ENCODE assay signal across 28 cellular contexts in the genomic region with DNA sequence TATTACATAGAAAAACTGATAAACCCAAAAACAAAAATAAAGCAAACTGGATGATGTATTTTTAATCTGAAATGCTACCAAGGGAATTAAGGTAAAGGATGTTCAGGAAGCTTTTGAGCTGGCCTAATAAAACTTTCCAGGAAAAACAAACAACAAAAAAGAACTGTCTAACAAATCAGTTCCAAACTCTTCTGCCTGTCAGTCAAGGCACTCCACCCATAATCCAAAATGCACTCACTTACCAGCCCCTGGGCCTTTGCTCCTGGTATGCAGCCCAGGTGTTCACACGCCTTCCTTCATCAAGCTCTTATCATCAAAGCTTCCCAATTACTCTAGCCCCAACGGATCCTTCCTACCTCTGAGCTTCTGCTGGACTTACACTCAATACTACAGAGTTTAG. TPM values are rescaled to one million over a fixed set of nuclear protein-coding genes. Genes with fewer than 3 reads are reported as not detected.
"Had no signal": no experiment of that assay in that cellular context is flagged by ENCODE, and none has a peak within 500 bp of the region (broad histone marks: within the 10 kb centered on the region; RNA-seq: fewer than 3 reads in every experiment).

No MANE protein-coding gene starts in this region.

- DNase-seq: activated CD4-positive, alpha-beta memory T cell treated with anti-CD3 and anti-CD28 coated beads, Interleukin-2, amount 10 ng/mL, durations not matched to agents 7 days and 5 days; activated CD4-positive, alpha-beta T cell treated with anti-CD3 and anti-CD28 coated beads, Interleukin-2, amount 10 ng/mL, durations not matched to agents 7 days and 5 days; activated CD4-positive, alpha-beta T cell treated with anti-CD3 and anti-CD28 coated beads, Interleukin-2, amount 50 U/mL, for 4 hours; activated CD4-positive, CD25-positive, alpha-beta regulatory T cell; activated CD4-positive, CD25-positive, alpha-beta regulatory T cell treated with anti-CD3 and anti-CD28 coated beads, Interleukin-2, amount 50 U/mL, for 72 hours; activated CD8-positive, alpha-beta memory T cell treated with anti-CD3 and anti-CD28 coated beads, Interleukin-2, amount 50 U/mL, for 48 hours; activated effector memory CD4-positive, alpha-beta T cell treated with Interleukin-2 at 50 U/mL for 16 hours; activated gamma-delta T cell treated with Interleukin-2 at 50 U/mL for 16 hours; activated naive CD4-positive, alpha-beta T cell treated with anti-CD3 and anti-CD28 coated beads, Interleukin-2, amount 50 U/mL, for 16 hours; activated naive CD4-positive, alpha-beta T cell treated with Interleukin-2 at 50 U/mL for 16 hours; activated T-cell treated with anti-CD3 and anti-CD28 coated beads for 4 hours; activated T-cell treated with anti-CD3 and anti-CD28 coated beads, Interleukin-2, amount 50 U/mL, for 24 hours; activated T-cell treated with anti-CD3 and anti-CD28 coated beads, Interleukin-2, amount 50 U/mL, for 72 hours; amniotic stem cell; brain microvascular endothelial cell; dorsolateral prefrontal cortex; effector memory CD4-positive, alpha-beta T cell; endodermal cell; foreskin fibroblast; head of caudate nucleus; hippocampal formation; T-helper 2 cell had no signal

- H3K27ac Mint-ChIP-seq: activated CD4-positive, alpha-beta memory T cell treated with anti-CD3 and anti-CD28 coated beads, Interleukin-2, amount 10 ng/mL, durations not matched to agents 7 days and 5 days; activated CD4-positive, alpha-beta T cell treated with anti-CD3 and anti-CD28 coated beads, Interleukin-2, amount 10 ng/mL, durations not matched to agents 7 days and 5 days; activated naive CD8-positive, alpha-beta T cell; activated T-cell treated with anti-CD3 and anti-CD28 coated beads, Interleukin-2, amount 50 U/mL, for 24 hours; activated T-cell treated with anti-CD3 and anti-CD28 coated beads, Interleukin-2, amount 50 U/mL, for 72 hours; dendritic cell treated with granulocyte-macrophage colony-stimulating factor and Interleukin-4, amounts not matched to agents 40 ng/mL and 50 ng/mL, for 4 days; endodermal cell had no signal

- H3K27me3 ChIP-seq: brain microvascular endothelial cell, dorsolateral prefrontal cortex had no signal

- H3K27ac ChIP-seq: brain microvascular endothelial cell, coronary artery, dorsolateral prefrontal cortex had no signal

- H3K27me3 Mint-ChIP-seq: activated CD4-positive, alpha-beta memory T cell treated with anti-CD3 and anti-CD28 coated beads, Interleukin-2, amount 10 ng/mL, durations not matched to agents 7 days and 5 days; activated CD4-positive, alpha-beta T cell treated with anti-CD3 and anti-CD28 coated beads, Interleukin-2, amount 10 ng/mL, durations not matched to agents 7 days and 5 days; activated naive CD8-positive, alpha-beta T cell; activated T-cell treated with anti-CD3 and anti-CD28 coated beads, Interleukin-2, amount 50 U/mL, for 24 hours; central memory CD8-positive, alpha-beta T cell had no signal

- H3K4me3 ChIP-seq: coronary artery, dorsolateral prefrontal cortex had no signal

- ATAC-seq: activated T-cell treated with anti-CD3 and anti-CD28 coated beads, Interleukin-2, amount 50 U/mL, for 72 hours; esophagus mucosa had no signal

- H3K4me3 Mint-ChIP-seq: activated CD4-positive, alpha-beta memory T cell treated with anti-CD3 and anti-CD28 coated beads, Interleukin-2, amount 10 ng/mL, durations not matched to agents 7 days and 5 days; activated CD4-positive, alpha-beta T cell treated with anti-CD3 and anti-CD28 coated beads, Interleukin-2, amount 10 ng/mL, durations not matched to agents 7 days and 5 days; activated naive CD8-positive, alpha-beta T cell; activated T-cell treated with anti-CD3 and anti-CD28 coated beads, Interleukin-2, amount 50 U/mL, for 24 hours; central memory CD8-positive, alpha-beta T cell; dendritic cell treated with granulocyte-macrophage colony-stimulating factor and Interleukin-4, amounts not matched to agents 40 ng/mL and 50 ng/mL, for 4 days; endodermal cell had no signal

- H3K9me3 Mint-ChIP-seq: activated CD4-positive, alpha-beta memory T cell treated with anti-CD3 and anti-CD28 coated beads, Interleukin-2, amount 10 ng/mL, durations not matched to agents 7 days and 5 days; activated CD4-positive, alpha-beta T cell treated with anti-CD3 and anti-CD28 coated beads, Interleukin-2, amount 10 ng/mL, durations not matched to agents 7 days and 5 days; activated T-cell treated with anti-CD3 and anti-CD28 coated beads, Interleukin-2, amount 50 U/mL, for 24 hours; activated T-cell treated with anti-CD3 and anti-CD28 coated beads, Interleukin-2, amount 50 U/mL, for 72 hours; central memory CD8-positive, alpha-beta T cell; dendritic cell treated with granulocyte-macrophage colony-stimulating factor and Interleukin-4, amounts not matched to agents 40 ng/mL and 50 ng/mL, for 4 days; endodermal cell had no signal

RNA-seq across cellular contexts. Expression of a gene that starts 32.3 kb away (rescaled TPM):
- total RNA-seq: epithelial cell of proximal tubule had no signal
